ENCODE assay signal across 26 cellular contexts in genomic region chr4:107589269-107589668, GRCh38.
"Had no signal": no experiment of that assay in that cellular context is flagged by ENCODE, and none has a peak within 500 bp of the region (broad histone marks: within the 10 kb centered on the region; RNA-seq: fewer than 3 reads in every experiment).

No MANE protein-coding gene starts in this region.

- FAIRE-seq: urothelium cell line had no signal

- H3K27me3 ChIP-seq: suprapubic skin, testis, thyroid gland, tibial artery, tibial nerve, transverse colon, upper lobe of left lung, upper lobe of right lung, uterus, vagina had no signal

- ATAC-seq: stimulated activated effector memory CD8-positive, alpha-beta T cell treated with anti-CD3 and anti-CD28 coated beads, Interleukin-12 subunit alpha, Interleukin-12 subunit beta, amount 100 ng/mL, for 72 hours; stimulated activated memory B cell treated with anti-CD40 and anti-IgM and Interleukin-4, amounts not matched to agents 10 μg/mL and 1 μg/mL and 100 μg/mL, for 72 hours; stimulated activated naive B cell treated with anti-CD40 and anti-IgM and Interleukin-4, amounts not matched to agents 10 μg/mL and 1 μg/mL and 100 μg/mL, for 72 hours; stimulated activated naive CD8-positive, alpha-beta T cell treated with anti-CD3 and anti-CD28 coated beads, Interleukin-15, amount 100 ng/mL, for 72 hours; stimulated activated naive CD8-positive, alpha-beta T cell treated with anti-CD3 and anti-CD28 coated beads, Interleukin-15, Interleukin-2, amounts not matched to agents 100 U/mL and 50 U/mL, for 24 hours; upper lobe of right lung had no signal

- H3K9me3 ChIP-seq: testis had no signal

- DNase-seq: stimulated activated CD4-positive, alpha-beta T cell treated with anti-CD3 and anti-CD28 coated beads, Interleukin-2, amount 100 ng/mL, for 48 hours; stimulated activated CD4-positive, alpha-beta T cell treated with anti-CD3 and anti-CD28 coated beads, Interleukin-4, amount 100 ng/mL, for 1 hour; stimulated activated CD4-positive, alpha-beta T cell treated with anti-CD3 and anti-CD28 coated beads, Interleukin-4, amount 100 ng/mL, for 24 hours; stimulated activated CD4-positive, alpha-beta T cell treated with anti-CD3 and anti-CD28 coated beads, Interleukin-4, amount 100 ng/mL, for 4 hours; stimulated activated CD8-positive, alpha-beta memory T cell treated with anti-CD3 and anti-CD28 coated beads, Interleukin-4, amount 100 ng/mL, for 48 hours; stimulated activated naive B cell treated with anti-CD40 and anti-IgM and Interleukin-4, amounts not matched to agents 10 μg/mL and 1 μg/mL and 100 μg/mL, for 72 hours; stimulated activated naive CD4-positive, alpha-beta T cell; stimulated activated naive CD4-positive, alpha-beta T cell treated with Interleukin-2 at 50 U/mL for 16 hours; stimulated activated naive CD8-positive, alpha-beta T cell treated with anti-CD3 and anti-CD28 coated beads, Interleukin-15, amount 100 ng/mL, for 72 hours; stimulated activated naive CD8-positive, alpha-beta T cell treated with anti-CD3 and anti-CD28 coated beads, Interleukin-15, Interleukin-2, amounts not matched to agents 100 U/mL and 50 U/mL, for 24 hours; substantia nigra; testis; thyroid gland; tibial artery; transverse colon; trophoblast cell; upper lobe of left lung; upper lobe of right lung; uterus had no signal

- H3K4me1 ChIP-seq: suprapubic skin, testis, thyroid gland, tibial artery, tibial nerve, transverse colon, upper lobe of left lung, upper lobe of right lung, uterus, vagina had no signal

- H3K36me3 ChIP-seq: suprapubic skin, thoracic aorta, thyroid gland, tibial artery, transverse colon, upper lobe of left lung, upper lobe of right lung, uterus, vagina had no signal

- H3K27ac ChIP-seq: suprapubic skin, testis, thoracic aorta, thyroid gland, tibial artery, tibial nerve, transverse colon, upper lobe of left lung, upper lobe of right lung, uterus, vagina had no signal

- H3K4me3 ChIP-seq: suprapubic skin, testis, thoracic aorta, thyroid gland, tibial artery, tibial nerve, transverse colon, upper lobe of left lung, upper lobe of right lung, uterus, vagina had no signal
